8 cellular contexts compared by ENCODE assay signal in genomic region chr19:49546825-49547565, GRCh38. TPM values are rescaled to one million over a fixed set of nuclear protein-coding genes. Genes with fewer than 3 reads are reported as not detected.
DNase-seq lines count a peak whose midpoint lies in the region; ATAC-seq and TF ChIP-seq lines count a peak whose summit lies in the region.

No MANE protein-coding gene starts in this region.

- H3K9me3 Mint-ChIP-seq in CD14-positive monocyte: peaks cover 0 to 4% (median 0%) of the 10 kb centered on the region in 7 donors
- no peaks in the 10 kb centered on the region for H3K9me3 Mint-ChIP-seq in stimulated activated naive CD8-positive, alpha-beta T cell treated with anti-CD3 and anti-CD28 coated beads, Interleukin-15, amount 100 ng/mL, for 72 hours

- peak overlapping the region in 1 of 2 donors; percentile 39 for H3K4me3 Mint-ChIP-seq in CD14-positive monocyte
- peak overlapping the region; percentile 67 to 84 for H3K4me3 Mint-ChIP-seq in stimulated activated naive CD8-positive, alpha-beta T cell treated with anti-CD3 and anti-CD28 coated beads, Interleukin-15, amount 100 ng/mL, for 72 hours

- no peaks in the 10 kb centered on the region for H3K36me3 ChIP-seq in HAP-1 (replicated peaks)
- peaks cover 0 to 8% (median 2%) of the 10 kb centered on the region in 4 donors for H3K36me3 ChIP-seq in right lobe of liver

- WGBS in right lobe of liver (ENCODE audit: insufficient coverage, low coverage, low lambda C conversion rate, missing lambda C conversion rate): 8% methylated on average over 9 of the region's 9 CpGs

- no peak overlapping the region for H3K4me3 ChIP-seq in HAP-1
- no peak overlapping the region for H3K4me3 ChIP-seq in right lobe of liver

- peak overlapping the region in 2 of 7 donors; percentile 26 to 65 for H3K27ac Mint-ChIP-seq in CD14-positive monocyte
- H3K27ac Mint-ChIP-seq in stimulated activated naive CD8-positive, alpha-beta T cell treated with anti-CD3 and anti-CD28 coated beads, Interleukin-15, amount 100 ng/mL, for 72 hours: peak overlapping the region in 1 of 2 donors; percentile 61

- peak; percentile 69 to 81 for ATAC-seq in activated CD4-positive, CD25-positive, alpha-beta regulatory T cell treated with anti-CD3 and anti-CD28 coated beads, Interleukin-2, amount 50 U/mL, for 24 hours
- peak; percentile 90 to 96 (median 94) for ATAC-seq in right lobe of liver
- peak; percentile 67 for ATAC-seq in stimulated activated naive CD8-positive, alpha-beta T cell treated with anti-CD3 and anti-CD28 coated beads, Interleukin-15, amount 100 ng/mL, for 72 hours

- H3K4me1 Mint-ChIP-seq in CD14-positive monocyte: peaks cover 17% of the 10 kb centered on the region
- H3K4me1 Mint-ChIP-seq in stimulated activated naive CD8-positive, alpha-beta T cell treated with anti-CD3 and anti-CD28 coated beads, Interleukin-15, amount 100 ng/mL, for 72 hours: peaks cover 40% of the 10 kb centered on the region

- H3K36me3 Mint-ChIP-seq in CD14-positive monocyte: peaks cover 31 to 62% of the 10 kb centered on the region in 2 donors

- H3K9me3 ChIP-seq in HAP-1 (no peaks in the 10 kb centered on the region), right lobe of liver (no peaks in the 10 kb centered on the region)

- no peak for TF ChIP-seq POLR2A in right lobe of liver (IDR thresholded peaks at IDR 0.05)

- intact Hi-C loops in CD14-positive monocyte (cut with micrococcal nuclease): loop anchor here in 1 of 2 donors (1.0 kb wide), 1 partner anchor 41 kb away; no protein-coding TSS in a partner anchor
- intact Hi-C loops in right lobe of liver (cut with DNase I): no loop called here

- TF ChIP-seq CTCF in CD14-positive monocyte (IDR thresholded peaks at IDR 0.05) (peak; percentile 78), right lobe of liver (IDR thresholded peaks at IDR 0.05) (peak; percentile 86 to 93 (median 88))

- peaks cover 5% of the 10 kb centered on the region in 3 donors for H3K27me3 Mint-ChIP-seq in CD14-positive monocyte (ENCODE audit: low read depth in 3 of 3)
- no peaks in the 10 kb centered on the region for H3K27me3 Mint-ChIP-seq in stimulated activated naive CD8-positive, alpha-beta T cell treated with anti-CD3 and anti-CD28 coated beads, Interleukin-15, amount 100 ng/mL, for 72 hours

- in situ Hi-C loops in HAP-1 (cut with MboI; ENCODE audit: low sequenced_read_pairs): no loop called here

- no peak overlapping the region for H3K27ac ChIP-seq in right lobe of liver

- H3K27me3 ChIP-seq in HAP-1 (ENCODE audit: low read depth) (no peaks in the 10 kb centered on the region), right lobe of liver (no peaks in the 10 kb centered on the region)

- H3K4me1 ChIP-seq in HAP-1 (peaks cover 6% of the 10 kb centered on the region), right lobe of liver (no peaks in the 10 kb centered on the region)

- no peak for DNase-seq in CD14-positive monocyte (ENCODE audit: low spot score)
- peak; percentile 91 to 95 for DNase-seq in HAP-1 (ENCODE audit: low spot score in 2 of 2)
- DNase-seq in NCI-H446 (lab: John Stamatoyannopoulos, UW): peak; percentile 89 to 92
- peak; percentile 83 to 87 for DNase-seq in dermis microvascular lymphatic vessel endothelial cell (ENCODE audit: low read depth in 2 of 2)
- peak in 1 of 3 donors; percentile 74 for DNase-seq in right lobe of liver
- peak; percentile 59 to 62 for DNase-seq in stimulated activated naive CD8-positive, alpha-beta T cell treated with anti-CD3 and anti-CD28 coated beads, Interleukin-15, amount 100 ng/mL, for 72 hours
- DNase-seq in 8988T: no peak

RNA-seq across cellular contexts. Expression of gene RCN3, which starts 19.2 kb away (rescaled TPM):
- polyA plus RNA-seq in CD14-positive monocyte: not detected
- 11.7 and 13.4 TPM in 2 replicates for total RNA-seq in dermis microvascular lymphatic vessel endothelial cell
- total RNA-seq in right lobe of liver: 10 to 100 TPM in 3 of 6 experiments, 1 to 10 TPM in 3; 5.3 to 18.0 (median 10.9) TPM

RNA-seq across cellular contexts. Expression of gene NOSIP, which starts 33.4 kb away (rescaled TPM):
- polyA plus RNA-seq in CD14-positive monocyte: 100 to 1,000 TPM in 1 of 2 donors, 10 to 100 TPM in 1; 96.4 to 120 TPM
- total RNA-seq in dermis microvascular lymphatic vessel endothelial cell (109 and 127 TPM in 2 replicates), right lobe of liver (10 to 100 TPM; 16.2 to 31.9 (median 23.2) TPM)

RNA-seq across cellular contexts. Expression of gene PRRG2, which starts 34.1 kb away (rescaled TPM):
- polyA plus RNA-seq in CD14-positive monocyte: not detected
- total RNA-seq in dermis microvascular lymphatic vessel endothelial cell (2.4 and 7.1 TPM in 2 replicates), right lobe of liver (1 to 10 TPM; 2.5 to 5.9 (median 3.1) TPM)

RNA-seq across cellular contexts. Expression of gene FCGRT, which starts 34.5 kb away (rescaled TPM):
- polyA plus RNA-seq in CD14-positive monocyte: 100 to 1,000 TPM; 720 to 930 TPM
- total RNA-seq in dermis microvascular lymphatic vessel endothelial cell (51.9 and 184 TPM in 2 replicates), right lobe of liver (100 to 1,000 TPM; 123 to 335 (median 245) TPM)

RNA-seq across cellular contexts. Expression of gene PRR12, which starts 44.0 kb away (rescaled TPM):
- under 1 TPM; 0.04 to 0.11 TPM for polyA plus RNA-seq in CD14-positive monocyte
- total RNA-seq in dermis microvascular lymphatic vessel endothelial cell (1.0 and 2.9 TPM in 2 replicates), right lobe of liver (1 to 10 TPM; 4.0 to 8.5 (median 5.5) TPM)

Comparison
In these comparisons a context has a peak if more than half of its experiments do, and no peak if none do; other contexts are left out.
1. DNase-seq: peak in HAP-1 (2 of 2), NCI-H446 (2 of 2), dermis microvascular lymphatic vessel endothelial cell (2 of 2) and stimulated activated naive CD8-positive, alpha-beta T cell treated with anti-CD3 and anti-CD28 coated beads, Interleukin-15, amount 100 ng/mL, for 72 hours (2 of 2); none in CD14-positive monocyte (single experiment) and 8988T (single experiment).
2. Peak in every context shown above with its lines, with median percentiles within 50 percentile points of each other: ATAC-seq.